ENCODE assay signal across 26 cellular contexts in the genomic region with DNA sequence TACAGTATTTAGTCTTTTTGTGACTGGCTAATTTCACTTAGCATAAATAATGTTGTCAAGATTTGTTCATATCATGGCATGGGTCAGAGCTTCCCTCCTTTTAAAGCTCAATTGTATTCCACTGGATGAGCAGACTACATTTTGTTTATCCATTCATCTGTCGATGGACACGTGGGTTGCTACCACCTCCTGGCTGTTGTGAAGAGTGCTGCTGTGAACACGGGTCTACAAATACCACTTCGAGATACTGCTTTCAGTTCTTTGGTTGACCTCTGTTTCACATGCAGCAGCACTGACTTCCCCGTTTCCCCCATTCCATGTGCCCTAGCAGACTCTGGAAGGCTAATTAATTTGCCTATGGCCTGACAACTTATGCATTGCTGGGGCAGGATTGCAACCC.
DNase-seq lines count a peak whose midpoint lies in the region; TF ChIP-seq lines count a peak whose summit lies in the region.
"Had no signal": no experiment of that assay in that cellular context is flagged by ENCODE, and none has a peak within 500 bp of the region (broad histone marks: within the 10 kb centered on the region; RNA-seq: fewer than 3 reads in every experiment).

No MANE protein-coding gene starts in this region.

- peak; percentile 14 for DNase-seq in H7
- peak; percentile 14 for DNase-seq in epithelial cell of esophagus (ENCODE audit: low read depth)
- peak; percentile 49 for DNase-seq in neural progenitor cell (ENCODE audit: low spot score)
- DNase-seq in activated effector memory CD4-positive, alpha-beta T cell treated with anti-CD3 and anti-CD28 coated beads, Interleukin-2, amount 50 U/mL, for 16 hours: no peak
- DNase-seq in HuH-7.5 (ENCODE audit: low spot score): no peak
- no peak for DNase-seq in globus pallidus (ENCODE audit: low spot score)
- DNase-seq: activated CD4-positive, alpha-beta T cell treated with anti-CD3 and anti-CD28 coated beads for 48 hours; activated CD8-positive, alpha-beta memory T cell treated with anti-CD3 and anti-CD28 coated beads, Interleukin-2, amount 10 ng/mL, durations not matched to agents 7 days and 5 days; aorta; CD4-positive, alpha-beta memory T cell; central memory CD4-positive, alpha-beta T cell; foreskin fibroblast; NCI-H1417 treated with DMSO at 0.1 percent for 48 hours; NCI-H510A treated with DMSO at 0.1 percent for 48 hours; PC-3; SHP77 treated with DMSO at 0.1 percent for 48 hours; stimulated activated CD4-positive, alpha-beta T cell treated with anti-CD3 and anti-CD28 coated beads, Interleukin-2, amount 100 ng/mL, for 48 hours; thyroid gland had no signal

- H3K36me3 Mint-ChIP-seq in neural progenitor cell: no peaks in the 10 kb centered on the region
- H3K36me3 Mint-ChIP-seq: activated CD8-positive, alpha-beta memory T cell treated with anti-CD3 and anti-CD28 coated beads, Interleukin-2, amount 10 ng/mL, durations not matched to agents 7 days and 5 days; activated naive CD4-positive, alpha-beta T cell treated with anti-CD3 and anti-CD28 coated beads, Interleukin-2, amount 50 U/mL, for 24 hours; CD4-positive, alpha-beta memory T cell had no signal

- H3K36me3 ChIP-seq in H7 (replicated peaks; ENCODE audit: control insufficient read depth, insufficient read depth, low read length) (no peaks in the 10 kb centered on the region), OCI-LY1 (ENCODE audit: insufficient read depth, low read length) (no peaks in the 10 kb centered on the region), neural progenitor cell (no peaks in the 10 kb centered on the region)
- H3K36me3 ChIP-seq: neutrophil, prostate gland, thyroid gland had no signal

- H3K4me2 ChIP-seq in OCI-LY1 (ENCODE audit: low read length) (no peak overlapping the region), neural progenitor cell (no peak overlapping the region)
- H3K4me2 ChIP-seq: smooth muscle cell had no signal

- peak; percentile 14; the same call in 1 of the 2 replicates for TF ChIP-seq CTCF in OCI-LY1 (IDR thresholded peaks at IDR 0.05; ENCODE audit: low read length)
- no peak for TF ChIP-seq CTCF in epithelial cell of esophagus (IDR thresholded peaks at IDR 0.05; ENCODE audit: insufficient read depth, low read depth, low read length, missing control alignments)
- peak; percentile 43 for TF ChIP-seq CTCF in neural progenitor cell (IDR thresholded peaks at IDR 0.05)

- H2AFZ ChIP-seq in OCI-LY1 (ENCODE audit: low read length) (no peak overlapping the region), neural progenitor cell (replicated peaks) (no peak overlapping the region)

- H3K79me2 ChIP-seq in OCI-LY1 (ENCODE audit: insufficient read depth, low read length) (no peaks in the 10 kb centered on the region), neural progenitor cell (ENCODE audit: low read depth) (no peaks in the 10 kb centered on the region)

- H3K27ac ChIP-seq in OCI-LY1 (ENCODE audit: low read depth, low read length, poor library complexity, severe bottlenecking): no peak overlapping the region
- no peak overlapping the region for H3K27ac ChIP-seq in neural progenitor cell
- H3K27ac ChIP-seq: neutrophil, prostate gland, thyroid gland had no signal

- H3K4me3 ChIP-seq in H7 (ENCODE audit: insufficient read depth, low read depth, low read length) (no peak overlapping the region), OCI-LY1 (ENCODE audit: low read depth, low read length, poor library complexity, severe bottlenecking) (no peak overlapping the region), epithelial cell of esophagus (ENCODE audit: low read length) (no peak overlapping the region), neural progenitor cell (no peak overlapping the region)
- H3K4me3 ChIP-seq: lung, prostate gland, smooth muscle cell, thyroid gland had no signal

- no peaks in the 10 kb centered on the region for H3K9me2 ChIP-seq in OCI-LY1 (ENCODE audit: low read depth, low read length)

- H3K4me3 Mint-ChIP-seq in neural progenitor cell: no peak overlapping the region
- H3K4me3 Mint-ChIP-seq: activated CD8-positive, alpha-beta memory T cell treated with anti-CD3 and anti-CD28 coated beads, Interleukin-2, amount 10 ng/mL, durations not matched to agents 7 days and 5 days; activated naive CD4-positive, alpha-beta T cell treated with anti-CD3 and anti-CD28 coated beads, Interleukin-2, amount 50 U/mL, for 24 hours; activated T-helper 1 cell treated with anti-CD3 and anti-CD28 coated beads, Interleukin-12 subunit alpha, Interleukin-12 subunit beta, Interleukin-2, Interleukin-4 antibody, amounts not matched to agents 30 ng/mL and 10 ng/mL and 1 ng/mL, durations not matched to agents 14 hours and 24 hours and 36 hours; CD4-positive, alpha-beta memory T cell; stimulated activated naive CD8-positive, alpha-beta T cell treated with anti-CD3 and anti-CD28 coated beads, Interleukin-15, Interleukin-2, amounts not matched to agents 100 ng/mL and 50 ng/mL, for 24 hours had no signal

- no peak overlapping the region for H3K27ac Mint-ChIP-seq in neural progenitor cell
- H3K27ac Mint-ChIP-seq: activated CD8-positive, alpha-beta memory T cell treated with anti-CD3 and anti-CD28 coated beads, Interleukin-2, amount 10 ng/mL, durations not matched to agents 7 days and 5 days; activated naive CD4-positive, alpha-beta T cell treated with anti-CD3 and anti-CD28 coated beads, Interleukin-2, amount 50 U/mL, for 24 hours; activated T-helper 1 cell treated with anti-CD3 and anti-CD28 coated beads, Interleukin-12 subunit alpha, Interleukin-12 subunit beta, Interleukin-2, Interleukin-4 antibody, amounts not matched to agents 30 ng/mL and 10 ng/mL and 1 ng/mL, durations not matched to agents 14 hours and 24 hours and 36 hours; CD4-positive, alpha-beta memory T cell; stimulated activated naive CD8-positive, alpha-beta T cell treated with anti-CD3 and anti-CD28 coated beads, Interleukin-15, Interleukin-2, amounts not matched to agents 100 ng/mL and 50 ng/mL, for 24 hours had no signal

- H3K27me3 Mint-ChIP-seq in neural progenitor cell (ENCODE audit: insufficient read depth, low read depth): no peaks in the 10 kb centered on the region
- H3K27me3 Mint-ChIP-seq: activated CD8-positive, alpha-beta memory T cell treated with anti-CD3 and anti-CD28 coated beads, Interleukin-2, amount 10 ng/mL, durations not matched to agents 7 days and 5 days had no signal

- no peaks in the 10 kb centered on the region for H3K4me1 ChIP-seq in OCI-LY1 (ENCODE audit: insufficient read depth, low read length, severe bottlenecking)
- H3K4me1 ChIP-seq in neural progenitor cell: peaks cover 4% of the 10 kb centered on the region
- H3K4me1 ChIP-seq: prostate gland, thyroid gland had no signal

- H3K27me3 ChIP-seq in H7 (ENCODE audit: control insufficient read depth, insufficient read depth, low read length): no peaks in the 10 kb centered on the region
- no peaks in the 10 kb centered on the region; the same call in 1 of the 2 replicates for H3K27me3 ChIP-seq in OCI-LY1 (ENCODE audit: insufficient read depth, low read length)
- no peaks in the 10 kb centered on the region for H3K27me3 ChIP-seq in neural progenitor cell
- H3K27me3 ChIP-seq: neutrophil, thyroid gland had no signal

- H3K9me3 ChIP-seq in OCI-LY1 (ENCODE audit: low read length) (no peaks in the 10 kb centered on the region), neural progenitor cell (ENCODE audit: low read depth) (no peaks in the 10 kb centered on the region)
- H3K9me3 ChIP-seq: neutrophil, prostate gland, thyroid gland had no signal

- H3K4me1 Mint-ChIP-seq in neural progenitor cell: peaks cover 18% of the 10 kb centered on the region
- H3K4me1 Mint-ChIP-seq: activated CD8-positive, alpha-beta memory T cell treated with anti-CD3 and anti-CD28 coated beads, Interleukin-2, amount 10 ng/mL, durations not matched to agents 7 days and 5 days; activated naive CD4-positive, alpha-beta T cell treated with anti-CD3 and anti-CD28 coated beads, Interleukin-2, amount 50 U/mL, for 24 hours; CD4-positive, alpha-beta memory T cell had no signal

- H4K20me1 ChIP-seq in OCI-LY1 (ENCODE audit: insufficient read depth, low read length) (no peaks in the 10 kb centered on the region), neural progenitor cell (ENCODE audit: low read depth) (no peaks in the 10 kb centered on the region)

- no peak overlapping the region for H3K9ac ChIP-seq in OCI-LY1 (ENCODE audit: low read length)
- no peak overlapping the region for H3K9ac ChIP-seq in neural progenitor cell

- H3K9me3 Mint-ChIP-seq in neural progenitor cell: peaks cover 4% of the 10 kb centered on the region

- H3F3A ChIP-seq in OCI-LY1 (ENCODE audit: insufficient read depth, low read length): no peaks in the 10 kb centered on the region
- H3F3A ChIP-seq in neural progenitor cell (ENCODE audit: low read depth): no peaks in the 10 kb centered on the region

Comparison
In these comparisons a context has a peak if more than half of its experiments do, and no peak if none do; other contexts are left out.
1. DNase-seq: peak in H7 (single experiment), epithelial cell of esophagus (single experiment) and neural progenitor cell (single experiment); none in activated effector memory CD4-positive, alpha-beta T cell treated with anti-CD3 and anti-CD28 coated beads, Interleukin-2, amount 50 U/mL, for 16 hours (single experiment), HuH-7.5 (single experiment) and globus pallidus (single experiment).